Comparison of ENCODE assay signal across 8 cellular contexts in the genomic region with DNA sequence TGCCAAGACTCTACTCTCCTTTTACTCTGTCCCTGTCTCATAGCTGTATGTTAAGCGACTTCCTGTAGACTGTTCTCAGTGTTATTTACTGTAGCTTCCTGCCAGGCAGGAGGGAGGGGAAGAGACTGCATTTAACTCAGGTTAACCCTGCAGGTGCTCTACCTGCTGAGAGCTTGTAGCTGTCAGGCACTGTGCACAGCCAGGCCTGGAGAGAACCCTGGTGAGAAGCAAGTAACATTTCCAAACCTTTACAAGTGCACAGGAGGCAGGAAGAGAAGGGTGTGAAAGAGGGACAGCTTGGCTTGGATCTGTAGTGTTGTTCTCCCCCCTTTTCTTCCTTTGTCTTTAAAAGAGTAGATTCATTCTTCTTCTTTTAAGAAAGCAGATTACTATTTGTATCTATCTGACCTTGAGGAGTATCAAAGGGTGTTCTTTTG.
DNase-seq lines count a peak whose midpoint lies in the region; ATAC-seq and TF ChIP-seq lines count a peak whose summit lies in the region.

No MANE protein-coding gene starts in this region.

- intact Hi-C loops in PC-9 (cut with micrococcal nuclease; ENCODE audit: unreplicated experiment): loop anchor here (5.0 kb wide), 1 partner anchor 41 kb away; no protein-coding TSS in a partner anchor

- no peaks in the 10 kb centered on the region for H3F3A ChIP-seq in PC-9 (ENCODE audit: insufficient read depth, low read depth)

- DNase-seq in COLO668 (lab: John Stamatoyannopoulos, UW; ENCODE audit: unreplicated experiment) (peak; percentile 68), GM20000 (ENCODE audit: low spot score) (peak; percentile 14), LNCaP clone FGC (ENCODE audit: low read depth) (peak; percentile 89), cerebellum (ENCODE audit: low spot score) (peak; percentile 2), DMS79 (lab: John Stamatoyannopoulos, UW) (no peak), PC-9 (no peak), LoVo (ENCODE audit: low spot score) (no peak)
- DNase-seq in stimulated activated naive CD8-positive, alpha-beta T cell treated with anti-CD3 and anti-CD28 coated beads, Interleukin-15, Interleukin-2, amounts not matched to agents 100 U/mL and 50 U/mL, for 24 hours: no peak

- H4K20me1 ChIP-seq in PC-9 (ENCODE audit: insufficient read depth): no peaks in the 10 kb centered on the region

- CTCF ChIA-PET in PC-9 (lab: Charles Lee): interaction anchor here (0.6 kb wide), 1 partner anchor 107 kb away, joined by 3 read pairs; no protein-coding TSS in a partner anchor

- no peak overlapping the region for H3K4me2 ChIP-seq in PC-9

- POLR2A ChIA-PET in PC-9 (lab: Charles Lee; ENCODE audit: unreplicated experiment): interaction anchor here (0.7 kb wide), 1 partner anchor 41 kb away, joined by 4 read pairs; no protein-coding TSS in a partner anchor

- no peak overlapping the region for H3K4me3 ChIP-seq in LNCaP clone FGC (ENCODE audit: low read depth, low read length)
- H3K4me3 ChIP-seq in PC-9: no peak overlapping the region

- H3K36me3 ChIP-seq in PC-9 (ENCODE audit: low read depth): peaks cover 24% of the 10 kb centered on the region; the same call in 1 of the 2 replicates

- no peak overlapping the region for H2AFZ ChIP-seq in PC-9

- no peaks in the 10 kb centered on the region for H3K27me3 ChIP-seq in PC-9 (ENCODE audit: insufficient read depth, low read depth)

- no peaks in the 10 kb centered on the region for H3K9me3 ChIP-seq in PC-9 (ENCODE audit: insufficient read depth, low read depth)

- no peaks in the 10 kb centered on the region for H3K79me2 ChIP-seq in PC-9 (ENCODE audit: low read depth)

- H3K4me1 ChIP-seq in PC-9 (replicated peaks; ENCODE audit: insufficient read depth): peaks cover 6% of the 10 kb centered on the region; the same call in 1 of the 2 replicates

- TF ChIP-seq CTCF in GM20000 (IDR thresholded peaks at IDR 0.05; ENCODE audit: extremely low read depth, missing control alignments) (no peak), LNCaP clone FGC (IDR thresholded peaks at IDR 0.05; ENCODE audit: control insufficient read depth, extremely low read depth, insufficient read depth) (no peak), PC-9 (conservative IDR thresholded peaks at IDR 0.05) (no peak)

- no peak overlapping the region for H3K27ac ChIP-seq in PC-9

- ATAC-seq in stimulated activated naive CD8-positive, alpha-beta T cell treated with anti-CD3 and anti-CD28 coated beads, Interleukin-15, Interleukin-2, amounts not matched to agents 100 U/mL and 50 U/mL, for 24 hours: peak; percentile 47

- BruUV-seq in PC-9 (replicated peaks; lab: Mats Ljungman, UMichigan): no TSS peak

- no peaks in the 10 kb centered on the region for H3K9me2 ChIP-seq in PC-9 (ENCODE audit: insufficient read depth)

Comparison
In these comparisons a context has a peak if more than half of its experiments do, and no peak if none do; other contexts are left out.
1. DNase-seq: peak in COLO668 (single experiment), GM20000 (single experiment), LNCaP clone FGC (single experiment) and cerebellum (single experiment); none in stimulated activated naive CD8-positive, alpha-beta T cell treated with anti-CD3 and anti-CD28 coated beads, Interleukin-15, Interleukin-2, amounts not matched to agents 100 U/mL and 50 U/mL, for 24 hours (single experiment), DMS79 (single experiment), PC-9 (0 of 2) and LoVo (single experiment).